ENCODE assay signal across 22 cellular contexts in the genomic region with DNA sequence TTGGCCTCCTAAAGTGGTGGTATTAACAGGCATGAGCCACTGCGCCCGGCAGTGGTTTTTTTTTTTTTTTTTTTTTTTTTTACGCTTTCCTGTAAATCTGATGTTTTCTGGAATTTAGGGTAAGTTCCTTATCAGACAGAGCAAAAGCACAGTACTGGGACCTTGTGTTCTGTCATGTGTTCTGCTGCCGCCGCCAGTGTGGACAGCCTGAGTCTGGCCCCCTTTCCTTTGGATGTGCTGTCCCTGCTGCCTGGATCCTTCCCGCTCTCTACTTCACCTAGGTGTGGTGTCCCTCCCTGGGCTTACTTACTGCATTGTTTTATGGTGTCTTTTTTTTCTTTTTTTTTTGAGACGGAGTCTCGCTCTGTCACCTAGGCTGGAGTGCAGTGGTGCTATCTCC. TPM values are rescaled to one million over a fixed set of nuclear protein-coding genes. Genes with fewer than 3 reads are reported as not detected.
DNase-seq lines count a peak whose midpoint lies in the region; ATAC-seq, FAIRE-seq and TF ChIP-seq lines count a peak whose summit lies in the region.
"Had no signal": no experiment of that assay in that cellular context is flagged by ENCODE, and none has a peak within 500 bp of the region (broad histone marks: within the 10 kb centered on the region; RNA-seq: fewer than 3 reads in every experiment).

No MANE protein-coding gene starts in this region.

- H3K36me3 Mint-ChIP-seq in activated naive CD8-positive, alpha-beta T cell treated with anti-CD3 and anti-CD28 coated beads, Interleukin-2, amount 10 ng/mL, durations not matched to agents 7 days and 5 days, result no peaks in the 10 kb centered on the region
- no peaks in the 10 kb centered on the region for H3K36me3 Mint-ChIP-seq in activated naive CD8-positive, alpha-beta T cell treated with anti-CD3 and anti-CD28 coated beads for 36 hours
- H3K36me3 Mint-ChIP-seq: CD8-positive, alpha-beta memory T cell had no signal

- H3K4me3 Mint-ChIP-seq in activated naive CD8-positive, alpha-beta T cell treated with anti-CD3 and anti-CD28 coated beads, Interleukin-2, amount 10 ng/mL, durations not matched to agents 7 days and 5 days, result no peak overlapping the region
- H3K4me3 Mint-ChIP-seq in activated naive CD8-positive, alpha-beta T cell treated with anti-CD3 and anti-CD28 coated beads for 36 hours, result no peak overlapping the region
- H3K4me3 Mint-ChIP-seq: B cell; CD8-positive, alpha-beta memory T cell had no signal

- peaks cover 4% of the 10 kb centered on the region for H3K9me1 ChIP-seq in K562 (ENCODE audit: control insufficient read depth, insufficient read depth, low read length)

- 46% methylated on average over 4 of the region's 8 CpGs for WGBS in K562 (ENCODE audit: insufficient coverage, low coverage, missing lambda C conversion rate)

- peak overlapping the region; percentile 4 for H3K27ac Mint-ChIP-seq in activated naive CD8-positive, alpha-beta T cell treated with anti-CD3 and anti-CD28 coated beads, Interleukin-2, amount 10 ng/mL, durations not matched to agents 7 days and 5 days
- H3K27ac Mint-ChIP-seq in activated naive CD8-positive, alpha-beta T cell treated with anti-CD3 and anti-CD28 coated beads for 36 hours, result no peak overlapping the region
- H3K27ac Mint-ChIP-seq: B cell; CD8-positive, alpha-beta memory T cell had no signal

- H3K9me3 ChIP-seq in K562 (replicated peaks; ENCODE audit: control insufficient read depth, insufficient read depth, low read depth, low read length), result no peaks in the 10 kb centered on the region
- H3K9me3 ChIP-seq in iPS-15b (ENCODE audit: control insufficient read depth, insufficient read depth, low read length), result no peaks in the 10 kb centered on the region
- H3K9me3 ChIP-seq: BLaER1 treated with 17β-estradiol and CSF1 and Interleukin-3, amounts not matched to agents 10 nM and 100 nM had no signal

- H3K27ac ChIP-seq in K562 (ENCODE audit: extremely low read depth, low read depth, low read length), result no peak overlapping the region
- H3K27ac ChIP-seq: BLaER1 treated with 17β-estradiol and CSF1 and Interleukin-3, amounts not matched to agents 10 nM and 100 nM; GM23248 had no signal

- no peak for FAIRE-seq in K562 (lab: Jason Lieb, UNC)
- FAIRE-seq: GM12878, H54, HTR-8/SVneo had no signal

- peaks cover 63% of the 10 kb centered on the region for H3K36me3 ChIP-seq in K562 (ENCODE audit: control insufficient read depth, insufficient read depth, low read length)
- H3K36me3 ChIP-seq in iPS-15b (ENCODE audit: control insufficient read depth, insufficient read depth, low read length), result peaks cover 52% of the 10 kb centered on the region
- H3K36me3 ChIP-seq: BLaER1 treated with 17β-estradiol and CSF1 and Interleukin-3, amounts not matched to agents 10 nM and 100 nM had no signal

- H2AFZ ChIP-seq in K562 (ENCODE audit: low read depth, low read length), result no peak overlapping the region
- H2AFZ ChIP-seq: GM23248 had no signal

- no peak for DNase-seq in activated naive CD8-positive, alpha-beta T cell treated with anti-CD3 and anti-CD28 coated beads, Interleukin-2, amount 10 ng/mL, durations not matched to agents 7 days and 5 days
- DNase-seq in activated naive CD8-positive, alpha-beta T cell treated with anti-CD3 and anti-CD28 coated beads for 36 hours, result no peak
- peak in 1 of 4 experiments; percentile 46 for DNase-seq in K562 (ENCODE audit: extremely low read depth in 1 of 4, low spot score in 3 of 4)
- no peak for DNase-seq in SKM-1 treated with dmso at 0.1 percent for 144 hours (lab: John Stamatoyannopoulos, UW; ENCODE audit: unreplicated experiment)
- DNase-seq in NCI-H1694 (lab: John Stamatoyannopoulos, UW), result no peak
- DNase-seq: 8988T; CD8-positive, alpha-beta memory T cell; COR-L47; DMS 273 treated with DMSO at 0.1 percent for 48 hours; DMS53; DND-41; EL; GM23248; IMR-90 had no signal

- intact Hi-C loops in K562 (cut with micrococcal nuclease), result no loop called here

- H3K4me3 ChIP-seq in K562 (no peak overlapping the region), iPS-15b (ENCODE audit: low read depth, low read length) (peak overlapping the region; percentile 24)
- H3K4me3 ChIP-seq: BLaER1 treated with 17β-estradiol and CSF1 and Interleukin-3, amounts not matched to agents 10 nM and 100 nM; GM12878; GM23248 had no signal

- no peak for TF ChIP-seq CTCF in K562 (IDR thresholded peaks at IDR 0.05 in 2 of 3, conservative IDR thresholded peaks at IDR 0.05 in 1 of 3; ENCODE audit: insufficient read depth in 2 of 3, low read depth in 1 of 3, low read length in 3 of 3)

- BruUV-seq in K562 (replicated peaks; lab: Mats Ljungman, UMichigan), result no TSS peak

- H3K9me3 Mint-ChIP-seq in activated naive CD8-positive, alpha-beta T cell treated with anti-CD3 and anti-CD28 coated beads, Interleukin-2, amount 10 ng/mL, durations not matched to agents 7 days and 5 days, result no peaks in the 10 kb centered on the region
- H3K9me3 Mint-ChIP-seq in activated naive CD8-positive, alpha-beta T cell treated with anti-CD3 and anti-CD28 coated beads for 36 hours, result no peaks in the 10 kb centered on the region
- H3K9me3 Mint-ChIP-seq: CD8-positive, alpha-beta memory T cell had no signal

- peaks cover 35% of the 10 kb centered on the region for H3K4me1 Mint-ChIP-seq in activated naive CD8-positive, alpha-beta T cell treated with anti-CD3 and anti-CD28 coated beads, Interleukin-2, amount 10 ng/mL, durations not matched to agents 7 days and 5 days
- peaks cover 34% of the 10 kb centered on the region for H3K4me1 Mint-ChIP-seq in activated naive CD8-positive, alpha-beta T cell treated with anti-CD3 and anti-CD28 coated beads for 36 hours
- H3K4me1 Mint-ChIP-seq: B cell had no signal

- peaks cover 26% of the 10 kb centered on the region for H4K20me1 ChIP-seq in K562 (replicated peaks; ENCODE audit: control insufficient read depth, insufficient read depth, low read length)

- CTCF ChIA-PET in K562 (lab: Yijun Ruan, JAX; ENCODE audit: low intra/inter-chr PET ratio), result no interaction called here

- H3K27me3 Mint-ChIP-seq in activated naive CD8-positive, alpha-beta T cell treated with anti-CD3 and anti-CD28 coated beads, Interleukin-2, amount 10 ng/mL, durations not matched to agents 7 days and 5 days, result no peaks in the 10 kb centered on the region
- H3K27me3 Mint-ChIP-seq in activated naive CD8-positive, alpha-beta T cell treated with anti-CD3 and anti-CD28 coated beads for 36 hours, result no peaks in the 10 kb centered on the region
- H3K27me3 Mint-ChIP-seq: B cell had no signal

- no peak for ATAC-seq in activated naive CD8-positive, alpha-beta T cell treated with anti-CD3 and anti-CD28 coated beads, Interleukin-2, amount 10 ng/mL, durations not matched to agents 7 days and 5 days (ENCODE audit: low read depth)
- ATAC-seq in K562, result peak; percentile 25; the same call in 1 of the 3 replicates
- ATAC-seq in GM19463 (IDR thresholded peaks at IDR 0.05; ENCODE audit: unreplicated experiment), result no peak
- ATAC-seq: GM12878, HCT116 had no signal

- in situ Hi-C loops in K562 (cut with MboI), result loop anchor here (10.0 kb wide), 1 partner anchor 259 kb away; no protein-coding TSS in a partner anchor

- H3K4me2 ChIP-seq in K562 (ENCODE audit: insufficient read depth, low read length), result no peak overlapping the region
- H3K4me2 ChIP-seq: BLaER1 treated with 17β-estradiol and CSF1 and Interleukin-3, amounts not matched to agents 10 nM and 100 nM had no signal

- no peak for TF ChIP-seq POLR2A in K562 (conservative IDR thresholded peaks at IDR 0.05)

- H3K27me3 ChIP-seq in K562 (ENCODE audit: control insufficient read depth in 2 of 2, insufficient read depth in 2 of 2, low read length in 2 of 2) (no peaks in the 10 kb centered on the region), iPS-15b (ENCODE audit: control insufficient read depth, insufficient read depth, low read length) (no peaks in the 10 kb centered on the region)
- H3K27me3 ChIP-seq: BLaER1 treated with 17β-estradiol and CSF1 and Interleukin-3, amounts not matched to agents 10 nM and 100 nM had no signal

- TF ChIP-seq EP300 in K562 (IDR thresholded peaks at IDR 0.05; ENCODE audit: low read length), result no peak

- no peak for TF ChIP-seq RAD21 in K562 (CRISPR knock-in tag; conservative IDR thresholded peaks at IDR 0.05 in 1 of 2, IDR thresholded peaks at IDR 0.05 in 1 of 2)

- H3K79me2 ChIP-seq in K562 (ENCODE audit: control insufficient read depth, insufficient read depth, low read length), result peaks cover 89% of the 10 kb centered on the region

- H3K4me1 ChIP-seq in K562 (replicated peaks in 1 of 2; ENCODE audit: control insufficient read depth in 2 of 2, insufficient read depth in 2 of 2, low read length in 2 of 2) (peaks cover 13 to 24% of the 10 kb centered on the region in 2 experiments; a peak in 4 of 5 replicates), iPS-15b (ENCODE audit: control insufficient read depth, insufficient read depth, low read length) (peaks cover 31% of the 10 kb centered on the region)

- POLR2A ChIA-PET in activated naive CD8-positive, alpha-beta T cell treated with anti-CD3 and anti-CD28 coated beads, Interleukin-2, amount 10 ng/mL, durations not matched to agents 7 days and 5 days (lab: Charles Lee), result interaction anchor here (0.6 to 1.3 kb wide), 3 partner anchors 11 to 666 kb away, joined by 3 to 6 read pairs (median 6); a partner anchor contains a TSS
- POLR2A ChIA-PET in K562 (lab: Yijun Ruan, JAX), result interaction anchor here (0.6 to 0.8 kb wide), 2 partner anchors 9 to 18 kb away, joined by 3 to 4 read pairs; no protein-coding TSS in a partner anchor

- peak overlapping the region in 1 of 2 experiments; percentile 8; a peak in 1 of 4 replicates for H3K9ac ChIP-seq in K562 (ENCODE audit: insufficient read depth in 1 of 2, low read depth in 2 of 2, low read length in 2 of 2)
- no peak overlapping the region for H3K9ac ChIP-seq in iPS-15b (ENCODE audit: low read depth, low read length)
- H3K9ac ChIP-seq: BLaER1 treated with 17β-estradiol and CSF1 and Interleukin-3, amounts not matched to agents 10 nM and 100 nM; GM23248 had no signal

RNA-seq across cellular contexts. Expression of a gene that starts 11.7 kb away (rescaled TPM):
- 1 to 10 TPM; 4.9 to 6.6 TPM for total RNA-seq in activated naive CD8-positive, alpha-beta T cell treated with anti-CD3 and anti-CD28 coated beads, Interleukin-2, amount 10 ng/mL, durations not matched to agents 7 days and 5 days
- total RNA-seq in activated naive CD8-positive, alpha-beta T cell treated with anti-CD3 and anti-CD28 coated beads for 36 hours, result 1 to 10 TPM; 2.6 TPM
- total RNA-seq in K562 (2011; cell fraction: chromatin; rRNA removed; ENCODE audit: low replicate concordance), result 81.8 and 85.1 TPM in 2 replicates
- total RNA-seq in K562 (2011; cell fraction: nucleolus; rRNA removed), result 51.8 and 54.4 TPM in 2 replicates
- 68.3 and 91.9 TPM in 2 replicates for total RNA-seq in K562 (2011; cell fraction: nucleoplasm; rRNA removed)
- total RNA-seq in K562 (2014; rRNA removed) (49.1 and 53.9 TPM in 2 replicates), K562 (2014; rRNA removed; fragmentation: Illumina TruSeq; extraction: Trizol) (37.2 and 37.5 TPM in 2 replicates), K562 (2015; rRNA removed; fragmentation: Illumina TruSeq; extraction: Trizol) (34.4 and 35.3 TPM in 2 replicates), K562 (2021) (69.5 and 74.8 TPM in 2 replicates)
- polyA plus RNA-seq in K562 (2011; rRNA removed) (41.7 and 60.2 TPM in 2 replicates), K562 (2014; fragmentation: Illumina TruSeq; extraction: Trizol) (61.3 and 64.6 TPM in 2 replicates), K562 (2014; fragmentation: Nextera tagmentation; extraction: Ambion mirVana) (10 to 100 TPM in 1 of 2 experiments, 1 to 10 TPM in 1; 9.3 to 11.5 TPM), K562 (2014; rRNA removed) (55.5 and 57.3 TPM in 2 replicates)
- 40.1 and 59.1 TPM in 2 replicates for polyA plus RNA-seq in K562 (2011; cell fraction: cytosol; rRNA removed)
- polyA plus RNA-seq in K562 (2011; cell fraction: nucleus; rRNA removed), result 103 and 127 TPM in 2 replicates
- polyA plus RNA-seq in K562 (2012), result 27.1 and 34.4 TPM in 2 replicates
- polyA minus RNA-seq in K562 (2011; rRNA and poly(A)+ RNA removed), result 18.7 and 34.9 TPM in 2 replicates
- 35.8 and 43.3 TPM in 2 replicates for polyA minus RNA-seq in K562 (2011; cell fraction: cytosol; rRNA and poly(A)+ RNA removed)
- 25.0 and 26.7 TPM in 2 replicates for polyA minus RNA-seq in K562 (2011; cell fraction: nucleus; rRNA and poly(A)+ RNA removed)

RNA-seq across cellular contexts. Expression of a gene that starts 30.6 kb away (rescaled TPM):
- 10 to 100 TPM; 52.6 to 55.6 TPM for total RNA-seq in activated naive CD8-positive, alpha-beta T cell treated with anti-CD3 and anti-CD28 coated beads, Interleukin-2, amount 10 ng/mL, durations not matched to agents 7 days and 5 days
- 10 to 100 TPM; 31.2 to 31.5 TPM for total RNA-seq in activated naive CD8-positive, alpha-beta T cell treated with anti-CD3 and anti-CD28 coated beads for 36 hours
- 20.0 and 25.5 TPM in 2 replicates for total RNA-seq in K562 (2011; cell fraction: chromatin; rRNA removed; ENCODE audit: low replicate concordance)
- total RNA-seq in K562 (2011; cell fraction: nucleolus; rRNA removed), result 14.6 and 19.0 TPM in 2 replicates
- 18.1 and 26.9 TPM in 2 replicates for total RNA-seq in K562 (2011; cell fraction: nucleoplasm; rRNA removed)
- 24.5 and 27.4 TPM in 2 replicates for total RNA-seq in K562 (2014; rRNA removed)
- 33.3 and 34.7 TPM in 2 replicates for total RNA-seq in K562 (2014; rRNA removed; fragmentation: Illumina TruSeq; extraction: Trizol)
- total RNA-seq in K562 (2015; rRNA removed; fragmentation: Illumina TruSeq; extraction: Trizol), result 33.1 and 34.4 TPM in 2 replicates
- total RNA-seq in K562 (2021), result 39.8 and 41.5 TPM in 2 replicates
- polyA plus RNA-seq in K562 (2011; rRNA removed), result 62.8 and 71.5 TPM in 2 replicates
- 47.9 and 63.7 TPM in 2 replicates for polyA plus RNA-seq in K562 (2011; cell fraction: cytosol; rRNA removed)
- polyA plus RNA-seq in K562 (2011; cell fraction: nucleus; rRNA removed), result 31.9 and 51.6 TPM in 2 replicates
- 52.0 and 91.9 TPM in 2 replicates for polyA plus RNA-seq in K562 (2012)
- polyA plus RNA-seq in K562 (2014; fragmentation: Illumina TruSeq; extraction: Trizol), result 58.2 and 69.1 TPM in 2 replicates
- polyA plus RNA-seq in K562 (2014; fragmentation: Nextera tagmentation; extraction: Ambion mirVana), result 10 to 100 TPM; 11.9 to 17.0 TPM
- polyA plus RNA-seq in K562 (2014; rRNA removed), result 44.5 and 49.7 TPM in 2 replicates
- polyA minus RNA-seq in K562 (2011; rRNA and poly(A)+ RNA removed), result 21.4 and 30.4 TPM in 2 replicates
- 16.0 and 16.4 TPM in 2 replicates for polyA minus RNA-seq in K562 (2011; cell fraction: cytosol; rRNA and poly(A)+ RNA removed)
- 4.0 and 8.4 TPM in 2 replicates for polyA minus RNA-seq in K562 (2011; cell fraction: nucleus; rRNA and poly(A)+ RNA removed)

RNA-seq across cellular contexts. Expression of a gene that starts 45.9 kb away (rescaled TPM):
- total RNA-seq in activated naive CD8-positive, alpha-beta T cell treated with anti-CD3 and anti-CD28 coated beads, Interleukin-2, amount 10 ng/mL, durations not matched to agents 7 days and 5 days, result 100 to 1,000 TPM; 108 to 109 TPM
- 100 to 1,000 TPM; 154 to 156 TPM for total RNA-seq in activated naive CD8-positive, alpha-beta T cell treated with anti-CD3 and anti-CD28 coated beads for 36 hours
- 21.7 and 45.2 TPM in 2 replicates for total RNA-seq in K562 (2011; cell fraction: chromatin; rRNA removed; ENCODE audit: low replicate concordance)
- 18.0 and 18.8 TPM in 2 replicates for total RNA-seq in K562 (2011; cell fraction: nucleolus; rRNA removed)
- 37.0 and 46.5 TPM in 2 replicates for total RNA-seq in K562 (2011; cell fraction: nucleoplasm; rRNA removed)
- total RNA-seq in K562 (2014; rRNA removed) (94.4 and 103 TPM in 2 replicates), K562 (2014; rRNA removed; fragmentation: Illumina TruSeq; extraction: Trizol) (112 and 120 TPM in 2 replicates), K562 (2015; rRNA removed; fragmentation: Illumina TruSeq; extraction: Trizol) (93.4 and 95.0 TPM in 2 replicates), K562 (2021) (136 and 145 TPM in 2 replicates)
- polyA plus RNA-seq in K562 (2011; rRNA removed) (90.6 and 132 TPM in 2 replicates), K562 (2014; fragmentation: Illumina TruSeq; extraction: Trizol) (141 and 159 TPM in 2 replicates), K562 (2014; fragmentation: Nextera tagmentation; extraction: Ambion mirVana) (100 to 1,000 TPM; 159 to 203 TPM), K562 (2014; rRNA removed) (137 and 141 TPM in 2 replicates)
- 41.3 and 89.8 TPM in 2 replicates for polyA plus RNA-seq in K562 (2011; cell fraction: cytosol; rRNA removed)
- polyA plus RNA-seq in K562 (2011; cell fraction: nucleus; rRNA removed), result 17.6 and 28.5 TPM in 2 replicates
- 123 and 150 TPM in 2 replicates for polyA plus RNA-seq in K562 (2012)
- polyA minus RNA-seq in K562 (2011; rRNA and poly(A)+ RNA removed), result 123 and 131 TPM in 2 replicates
- polyA minus RNA-seq in K562 (2011; cell fraction: cytosol; rRNA and poly(A)+ RNA removed), result 52.6 and 59.4 TPM in 2 replicates
- 12.0 and 22.7 TPM in 2 replicates for polyA minus RNA-seq in K562 (2011; cell fraction: nucleus; rRNA and poly(A)+ RNA removed)

Comparison
In these comparisons a context has a peak if more than half of its experiments do, and no peak if none do; other contexts are left out.
1. RNA of a gene that starts 11.7 kb away (total RNA-seq): 34.4 to 91.9 TPM in K562; 4.9 to 6.6 TPM in activated naive CD8-positive, alpha-beta T cell treated with anti-CD3 and anti-CD28 coated beads, Interleukin-2, amount 10 ng/mL, durations not matched to agents 7 days and 5 days and 2.6 TPM in activated naive CD8-positive, alpha-beta T cell treated with anti-CD3 and anti-CD28 coated beads for 36 hours; every median in the first group is over 4 times any median in the second.